In the genomic region with DNA sequence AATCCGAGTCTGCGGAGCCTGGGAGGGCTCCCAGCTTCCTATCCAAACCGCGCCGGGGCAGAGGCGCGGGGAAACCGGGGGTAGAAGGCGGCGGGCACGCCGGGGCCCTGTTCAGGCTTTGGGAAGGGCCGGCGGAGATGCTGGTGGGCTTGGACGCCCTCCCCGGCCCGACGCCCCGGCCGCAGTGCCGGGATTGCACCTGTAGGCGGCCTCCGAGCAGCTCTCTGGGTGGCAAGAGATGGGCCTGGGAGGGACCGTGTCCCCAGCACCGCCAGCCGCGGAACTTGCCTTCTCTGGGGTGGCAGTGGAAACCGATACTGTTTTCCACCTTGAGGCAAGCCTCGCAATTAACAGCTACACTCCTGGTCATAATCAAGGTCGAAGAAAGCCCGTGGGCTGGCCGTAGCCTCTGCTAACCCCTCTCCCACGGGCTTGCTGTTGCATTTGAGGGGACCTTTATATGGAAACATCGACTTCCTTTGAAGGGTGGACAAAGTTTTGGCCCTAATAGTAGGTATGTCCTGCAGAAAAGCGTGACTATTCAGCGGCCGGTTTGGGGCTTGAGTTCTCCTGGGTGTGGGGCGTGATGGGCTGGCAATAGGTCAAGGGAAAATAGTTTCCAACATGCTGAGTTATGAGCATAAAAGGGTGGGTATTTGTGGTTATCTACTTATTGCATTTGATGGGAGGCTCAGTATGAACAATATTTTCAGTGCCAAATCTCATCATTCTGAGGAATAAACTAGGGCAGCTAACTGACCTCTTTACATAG, we compare ENCODE assay signal across 8 cellular contexts. TPM values are rescaled to one million over a fixed set of nuclear protein-coding genes. Genes with fewer than 3 reads are reported as not detected.
DNase-seq lines count a peak whose midpoint lies in the region; ATAC-seq and TF ChIP-seq lines count a peak whose summit lies in the region.

No MANE protein-coding gene starts in this region.

- H4K20me1 ChIP-seq in DOHH2 (ENCODE audit: control insufficient read depth, insufficient read depth, low read depth, low read length): no peaks in the 10 kb centered on the region; the same call in 1 of the 2 replicates

- H3K4me3 Mint-ChIP-seq in activated naive CD8-positive, alpha-beta T cell: peak overlapping the region; percentile 83

- H3K27ac ChIP-seq in DOHH2 (ENCODE audit: low read depth, low read length): no peak overlapping the region

- H3K9me3 Mint-ChIP-seq in activated naive CD8-positive, alpha-beta T cell (ENCODE audit: low read depth): no peaks in the 10 kb centered on the region

- DNase-seq in NCI-H82 (lab: John Stamatoyannopoulos, UW): peak; percentile 82
- DNase-seq in Right ventricle myocardium superior: peak; percentile 89
- no peak for DNase-seq in omental fat pad (ENCODE audit: low spot score)
- DNase-seq in NCI-H128 (lab: John Stamatoyannopoulos, UW; ENCODE audit: unreplicated experiment): no peak

- H3K79me2 ChIP-seq in DOHH2 (ENCODE audit: control insufficient read depth, low read length): no peaks in the 10 kb centered on the region

- intact Hi-C loops in Right ventricle myocardium superior (cut with DNase I): loop anchor here (5.0 to 10.0 kb wide), 4 partner anchors 130 to 867 kb away; no protein-coding TSS in a partner anchor

- ATAC-seq in GM19467 (IDR thresholded peaks at IDR 0.05; ENCODE audit: unreplicated experiment) (peak; percentile 38), HG03520 (IDR thresholded peaks at IDR 0.05; ENCODE audit: unreplicated experiment) (peak; percentile 39), Right ventricle myocardium superior (ENCODE audit: poor library complexity) (peak; percentile 65), omental fat pad (ENCODE audit: low FRiP score) (peak; percentile 51)

- H3K9me3 ChIP-seq in DOHH2 (ENCODE audit: control insufficient read depth, insufficient read depth, low read length): no peaks in the 10 kb centered on the region

- H3K4me3 ChIP-seq in DOHH2 (ENCODE audit: low read length): peak overlapping the region; percentile 74

- H3K27me3 Mint-ChIP-seq in activated naive CD8-positive, alpha-beta T cell: peaks cover 32% of the 10 kb centered on the region

- H3K9me2 ChIP-seq in DOHH2 (replicated peaks; ENCODE audit: control insufficient read depth, low read length): no peaks in the 10 kb centered on the region

- no peak overlapping the region for H3K27ac Mint-ChIP-seq in activated naive CD8-positive, alpha-beta T cell

- H3K36me3 ChIP-seq in DOHH2 (ENCODE audit: control insufficient read depth, low read length): no peaks in the 10 kb centered on the region

- H3K4me2 ChIP-seq in DOHH2 (ENCODE audit: low read length): peak overlapping the region; percentile 67

- TF ChIP-seq CTCF in DOHH2 (IDR thresholded peaks at IDR 0.05; ENCODE audit: low read depth, low read length, poor library complexity, severe bottlenecking) (peak; percentile 54), omental fat pad (IDR thresholded peaks at IDR 0.05) (peak in 2 of 3 donors; percentile 3 to 79)

- H3K36me3 Mint-ChIP-seq in activated naive CD8-positive, alpha-beta T cell: no peaks in the 10 kb centered on the region

- H3K4me1 Mint-ChIP-seq in activated naive CD8-positive, alpha-beta T cell (ENCODE audit: low read depth): peaks cover 17% of the 10 kb centered on the region

- H3K4me1 ChIP-seq in DOHH2 (ENCODE audit: control insufficient read depth, low read length): peaks cover 40% of the 10 kb centered on the region

- 0 out of 2 replicates have a peak, but pooled peaks cover 3% of the 10 kb centered on the region for H3F3A ChIP-seq in DOHH2 (ENCODE audit: control insufficient read depth, insufficient read depth)

- peaks cover 51% of the 10 kb centered on the region for H3K27me3 ChIP-seq in DOHH2 (ENCODE audit: control insufficient read depth, low read length)

RNA-seq across cellular contexts. Expression of gene JAG1, which starts 1.1 kb away (rescaled TPM):
- total RNA-seq in Right ventricle myocardium superior (22.1 TPM), omental fat pad (100 to 1,000 TPM in 1 of 4 donors, 10 to 100 TPM in 3; 64.2 to 153 (median 85.7) TPM)

Comparison
In these comparisons a context has a peak if more than half of its experiments do, and no peak if none do; other contexts are left out.
1. DNase-seq: peak in NCI-H82 (single experiment) and Right ventricle myocardium superior (single experiment); none in omental fat pad (single experiment) and NCI-H128 (single experiment).
2. Peak in every context shown above with its lines, with median percentiles within 50 percentile points of each other: ATAC-seq.